1 cellular context compared by ENCODE assay signal in the genomic region with DNA sequence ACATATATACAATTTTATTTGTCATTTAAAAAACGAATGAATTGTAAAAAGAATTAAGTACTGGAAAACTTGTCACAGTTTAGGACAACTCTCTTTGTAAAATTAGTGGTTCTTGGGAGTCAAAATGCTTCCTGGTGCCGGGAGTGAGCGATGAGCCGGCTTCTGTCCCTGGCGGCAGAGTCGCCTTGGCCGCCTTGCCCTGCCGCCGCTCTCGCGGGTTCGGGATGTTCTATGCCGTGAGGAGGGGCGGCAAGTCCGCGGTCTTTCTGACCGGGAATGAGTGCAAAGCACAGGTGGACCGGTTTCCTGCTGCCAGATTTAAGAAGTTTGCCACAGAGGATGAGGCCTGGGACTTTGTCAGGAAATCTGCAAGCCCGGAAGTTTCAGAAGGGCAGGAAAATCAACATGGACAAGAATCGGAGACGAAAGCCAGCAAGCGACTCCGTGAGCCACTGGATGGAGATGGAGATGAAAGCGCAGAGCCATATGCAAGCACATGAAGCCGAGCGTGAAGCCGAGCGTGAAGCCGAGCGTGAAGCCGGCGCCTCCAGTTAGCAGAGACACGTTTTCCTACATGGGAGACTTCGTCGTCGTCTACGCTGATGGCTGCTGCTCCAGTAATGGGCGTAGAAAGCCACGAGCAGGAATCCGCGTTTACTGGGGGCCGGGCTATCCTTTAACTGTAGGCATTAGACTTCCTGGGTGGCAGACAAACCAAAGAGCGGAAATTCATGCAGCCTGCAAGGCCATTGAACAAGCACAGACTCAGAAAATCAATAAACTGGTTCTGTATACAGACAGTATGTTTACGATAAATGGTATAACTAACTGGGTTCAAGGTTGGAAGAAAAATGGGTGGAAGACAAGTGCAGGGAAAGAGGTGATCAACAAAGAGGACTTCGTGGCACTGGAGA.
TF ChIP-seq lines count a peak whose summit lies in the region.

No MANE protein-coding gene starts in this region.

TF ChIP-seq in H1, 55 proteins besides CTCF, POLR2A, EP300 and RAD21:
- TF ChIP-seq E2F6 (IDR thresholded peaks at IDR 0.05): peak; percentile 65; the same call in 1 of the 2 replicates
